In the genomic region with DNA sequence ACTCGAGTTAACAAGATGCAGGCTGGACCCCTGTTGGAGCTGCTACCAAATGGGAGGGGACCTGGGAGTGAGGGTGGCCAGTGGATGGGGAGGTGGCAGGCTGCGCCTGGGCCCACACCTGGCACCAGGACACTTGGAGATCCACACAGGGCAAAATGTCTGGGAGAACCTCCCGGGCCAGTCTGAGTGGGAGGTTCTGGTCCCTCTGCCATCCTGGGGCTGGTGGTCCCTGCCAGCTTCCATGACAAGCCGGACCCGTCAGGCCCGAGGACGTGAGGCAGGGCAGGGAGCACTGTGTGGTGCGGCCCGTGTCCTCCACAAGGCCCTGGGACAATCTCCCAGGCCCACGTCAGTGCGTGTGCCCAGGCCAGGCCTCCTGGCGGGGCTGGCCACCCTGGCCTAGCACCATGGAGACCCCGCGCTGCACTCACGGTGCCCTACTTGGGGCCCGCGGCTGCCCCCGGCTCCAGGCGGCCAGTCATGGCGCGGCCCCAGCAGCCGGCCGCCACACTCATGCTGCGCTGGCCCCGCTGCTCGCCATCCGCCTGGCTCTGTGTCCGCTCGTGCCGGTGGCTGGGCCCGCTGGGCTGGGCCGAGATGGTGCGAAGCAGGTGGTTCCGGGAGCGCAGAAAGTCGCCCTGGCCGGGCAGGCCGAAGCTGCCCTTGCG, we compare ENCODE assay signal across 21 cellular contexts. TPM values are rescaled to one million over a fixed set of nuclear protein-coding genes. Genes with fewer than 3 reads are reported as not detected.
A peak's percentile ranks its signal among the peaks of the same experiment; 100 is the strongest.
DNase-seq lines count a peak whose midpoint lies in the region; ATAC-seq and TF ChIP-seq lines count a peak whose summit lies in the region.
"Had no signal": no experiment of that assay in that cellular context is flagged by ENCODE, and none has a peak within 500 bp of the region (broad histone marks: within the 10 kb centered on the region; RNA-seq: fewer than 3 reads in every experiment).

No MANE protein-coding gene starts in this region.

- H3K79me2 ChIP-seq in parathyroid adenoma: peaks cover 2% of the 10 kb centered on the region

- H2BK120ac ChIP-seq in IMR-90 (ENCODE audit: low read depth, low read length): no peak overlapping the region

- H3K27me3 ChIP-seq in IMR-90 (ENCODE audit: control insufficient read depth, insufficient read depth, low read length) (no peaks in the 10 kb centered on the region), parathyroid adenoma (ENCODE audit: control insufficient read depth, insufficient read depth, low read length) (no peaks in the 10 kb centered on the region)

- no peak for TF ChIP-seq POLR2A in IMR-90 (IDR thresholded peaks at IDR 0.05; ENCODE audit: low read depth, low read length)

- peak overlapping the region; percentile 12 for H3K27ac Mint-ChIP-seq in glutamatergic neuron (ENCODE audit: unreplicated experiment)
- H3K27ac Mint-ChIP-seq: activated CD8-positive, alpha-beta T cell treated with anti-CD3 and anti-CD28 coated beads, Interleukin-2, amount 10 ng/mL, durations not matched to agents 7 days and 5 days; stimulated activated naive CD8-positive, alpha-beta T cell treated with anti-CD3 and anti-CD28 coated beads, Interleukin-15, Interleukin-2, amounts not matched to agents 100 ng/mL and 50 ng/mL, for 24 hours had no signal

- H3K27me3 Mint-ChIP-seq in glutamatergic neuron (ENCODE audit: unreplicated experiment): peaks cover 3% of the 10 kb centered on the region
- H3K27me3 Mint-ChIP-seq: activated naive CD8-positive, alpha-beta T cell treated with anti-CD3 and anti-CD28 coated beads, Interleukin-2, amount 10 ng/mL, durations not matched to agents 7 days and 5 days; CD4-positive, alpha-beta memory T cell; stimulated activated naive CD8-positive, alpha-beta T cell treated with anti-CD3 and anti-CD28 coated beads, Interleukin-15, Interleukin-2, amounts not matched to agents 100 ng/mL and 50 ng/mL, for 24 hours had no signal

- 0 out of 2 replicates have a peak overlapping the region, but pooled peaks have one; percentile 15 for H2AK5ac ChIP-seq in IMR-90 (ENCODE audit: low read depth, low read length)

- CTCF ChIA-PET in IMR-90 (lab: Yijun Ruan, JAX): no interaction called here

- H3K14ac ChIP-seq in IMR-90 (replicated peaks; ENCODE audit: low read depth, low read length): no peak overlapping the region

- H3K4me1 Mint-ChIP-seq in glutamatergic neuron (ENCODE audit: low read depth, unreplicated experiment): peaks cover 7% of the 10 kb centered on the region

- H3K4ac ChIP-seq in IMR-90 (ENCODE audit: low read depth, low read length): no peak overlapping the region

- peaks cover 4 to 34% of the 10 kb centered on the region in 2 experiments; a peak in 3 of 4 replicates for H3K79me1 ChIP-seq in IMR-90 (ENCODE audit: low read depth in 1 of 2, low read length in 2 of 2)

- peaks cover 6% of the 10 kb centered on the region for H3K9me3 Mint-ChIP-seq in glutamatergic neuron (ENCODE audit: unreplicated experiment)
- H3K9me3 Mint-ChIP-seq: activated naive CD8-positive, alpha-beta T cell treated with anti-CD3 and anti-CD28 coated beads, Interleukin-2, amount 10 ng/mL, durations not matched to agents 7 days and 5 days; stimulated activated naive CD8-positive, alpha-beta T cell treated with anti-CD3 and anti-CD28 coated beads, Interleukin-15, Interleukin-2, amounts not matched to agents 100 ng/mL and 50 ng/mL, for 24 hours had no signal

- peak overlapping the region; percentile 88; the same call in 1 of the 2 replicates for H3K27ac ChIP-seq in 22Rv1
- H3K27ac ChIP-seq in IMR-90 (ENCODE audit: insufficient read depth, low read length): no peak overlapping the region
- peak overlapping the region; percentile 81 for H3K27ac ChIP-seq in parathyroid adenoma

- no peak overlapping the region for H4K5ac ChIP-seq in IMR-90 (ENCODE audit: low read depth, low read length)

- H3K4me2 ChIP-seq in IMR-90 (ENCODE audit: low read depth, low read length) (no peak overlapping the region), parathyroid adenoma (ENCODE audit: low read length) (no peak overlapping the region)

- WGBS in IMR-90 (ENCODE audit: extremely low coverage in 2 of 2, insufficient read length in 1 of 2), 2 experiments: 94% methylated on average over 24 of the region's 39 CpGs; no CpG with 5 or more reads in 1 of the 2 experiments

- ATAC-seq in IMR-90 (ENCODE audit: low read depth) (no peak), GM18520 (IDR thresholded peaks at IDR 0.05; ENCODE audit: unreplicated experiment) (no peak), GM18858 (IDR thresholded peaks at IDR 0.05; ENCODE audit: unreplicated experiment) (no peak)
- ATAC-seq: activated CD8-positive, alpha-beta T cell treated with anti-CD3 and anti-CD28 coated beads, Interleukin-2, amount 10 ng/mL, durations not matched to agents 7 days and 5 days; esophagus mucosa had no signal

- TF ChIP-seq RAD21 in IMR-90 (IDR thresholded peaks at IDR 0.05; ENCODE audit: low read length): no peak

- no peaks in the 10 kb centered on the region for H3K9me3 ChIP-seq in IMR-90 (ENCODE audit: control insufficient read depth, insufficient read depth, low read length)
- H3K9me3 ChIP-seq in parathyroid adenoma (ENCODE audit: control insufficient read depth, low read length): no peaks in the 10 kb centered on the region

- H3K36me3 Mint-ChIP-seq in glutamatergic neuron (ENCODE audit: unreplicated experiment): no peaks in the 10 kb centered on the region

- in situ Hi-C loops in IMR-90 (cut with MboI; ENCODE audit: low sequenced_read_pairs): loop anchor here (10.0 kb wide), 1 partner anchor 159 kb away; no protein-coding TSS in a partner anchor

- H4K91ac ChIP-seq in IMR-90 (ENCODE audit: insufficient read depth, low read depth, low read length): no peak overlapping the region

- no peak overlapping the region for H3K4me3 Mint-ChIP-seq in glutamatergic neuron (ENCODE audit: unreplicated experiment)
- H3K4me3 Mint-ChIP-seq: activated CD8-positive, alpha-beta T cell treated with anti-CD3 and anti-CD28 coated beads, Interleukin-2, amount 10 ng/mL, durations not matched to agents 7 days and 5 days; activated naive CD8-positive, alpha-beta T cell treated with anti-CD3 and anti-CD28 coated beads, Interleukin-2, amount 10 ng/mL, durations not matched to agents 7 days and 5 days; CD4-positive, alpha-beta memory T cell; stimulated activated naive CD8-positive, alpha-beta T cell treated with anti-CD3 and anti-CD28 coated beads, Interleukin-15, Interleukin-2, amounts not matched to agents 100 ng/mL and 50 ng/mL, for 24 hours had no signal

- H2BK5ac ChIP-seq in IMR-90 (ENCODE audit: low read depth, low read length, poor library complexity, severe bottlenecking): no peak overlapping the region

- BruUV-seq in IMR-90 (replicated peaks; lab: Mats Ljungman, UMichigan): no TSS peak

- POLR2A ChIA-PET in IMR-90 (lab: Charles Lee; ENCODE audit: unreplicated experiment): no interaction called here

- peaks cover 15% of the 10 kb centered on the region for H4K20me1 ChIP-seq in IMR-90 (ENCODE audit: insufficient read depth, low read length)

- no peak overlapping the region for H2AFZ ChIP-seq in IMR-90 (replicated peaks; ENCODE audit: low read length, poor library complexity)
- H2AFZ ChIP-seq in parathyroid adenoma: peak overlapping the region; percentile 88

- H3K4me3 ChIP-seq in IMR-90 (ENCODE audit: insufficient read depth, low read depth, low read length) (no peak overlapping the region), parathyroid adenoma (ENCODE audit: low read depth, low read length) (no peak overlapping the region)
- H3K4me3 ChIP-seq: lung had no signal

- H3K9ac ChIP-seq in IMR-90 (ENCODE audit: low read depth, low read length): no peak overlapping the region
- no peak overlapping the region for H3K9ac ChIP-seq in parathyroid adenoma

- TF ChIP-seq CTCF in 22Rv1 (IDR thresholded peaks at IDR 0.05) (no peak), IMR-90 (conservative IDR thresholded peaks at IDR 0.05; ENCODE audit: low read depth, low read length) (no peak), glutamatergic neuron (IDR thresholded peaks at IDR 0.05; ENCODE audit: partially characterized antibody, unreplicated experiment) (no peak), parathyroid adenoma (IDR thresholded peaks at IDR 0.05) (no peak)

- peak overlapping the region; percentile 5 for H2AK9ac ChIP-seq in IMR-90 (replicated peaks; ENCODE audit: low read depth, low read length, poor library complexity)

- no peak overlapping the region for H2BK15ac ChIP-seq in IMR-90 (ENCODE audit: low read depth, low read length)

- peaks cover 20% of the 10 kb centered on the region for H3K4me1 ChIP-seq in IMR-90 (ENCODE audit: control insufficient read depth, insufficient read depth, low read length)
- peaks cover 28% of the 10 kb centered on the region for H3K4me1 ChIP-seq in parathyroid adenoma

- no peak overlapping the region for H4K8ac ChIP-seq in IMR-90 (ENCODE audit: low read depth in 2 of 2, low read length in 2 of 2)

- H3K36me3 ChIP-seq in IMR-90 (ENCODE audit: control insufficient read depth, insufficient read depth, low read length): peaks cover 48% of the 10 kb centered on the region
- no peaks in the 10 kb centered on the region for H3K36me3 ChIP-seq in parathyroid adenoma (ENCODE audit: control insufficient read depth, insufficient read depth, low read length)

- intact Hi-C loops in IMR-90 (cut with micrococcal nuclease): no loop called here

- no peak overlapping the region for H3K23ac ChIP-seq in IMR-90 (ENCODE audit: low read depth, low read length)

- DNase-seq in IMR-90: no peak
- no peak for DNase-seq in glutamatergic neuron
- DNase-seq in GF-D8 (lab: John Stamatoyannopoulos, UW): no peak
- no peak for DNase-seq in stimulated activated naive CD4-positive, alpha-beta T cell treated with Interleukin-2 at 50 U/mL for 16 hours (lab: John Stamatoyannopoulos, UW)
- DNase-seq: activated CD8-positive, alpha-beta T cell treated with anti-CD3 and anti-CD28 coated beads, Interleukin-2, amount 10 ng/mL, durations not matched to agents 7 days and 5 days; activated naive CD8-positive, alpha-beta T cell treated with anti-CD3 and anti-CD28 coated beads, Interleukin-2, amount 10 ng/mL, durations not matched to agents 7 days and 5 days; CD4-positive, alpha-beta memory T cell; DMS53; Karpas-422; NCI-H1092 treated with DMSO at 0.1 percent for 48 hours; NCI-H2107; NCI-H510A; stimulated activated CD4-positive, alpha-beta T cell treated with anti-CD3 and anti-CD28 coated beads, Interleukin-2, amount 100 ng/mL, for 24 hours; T1000 had no signal

- no peak overlapping the region for H3K56ac ChIP-seq in IMR-90 (ENCODE audit: extremely low read depth, insufficient read depth, low read length)

- dilution Hi-C loops in IMR-90 (cut with HindIII; ENCODE audit: low sequenced_read_pairs, unreplicated experiment): loop anchor here (25.0 kb wide), 1 partner anchor 252 kb away; the partner anchor contains the start of genes MPHOSPH9 and MTRFR

- H2BK20ac ChIP-seq in IMR-90 (ENCODE audit: low read depth, low read length): no peak overlapping the region

- H3K9me1 ChIP-seq in IMR-90 (ENCODE audit: insufficient read depth, low read length): peaks cover 15% of the 10 kb centered on the region; the same call in 1 of the 2 replicates

- H3K18ac ChIP-seq in IMR-90 (ENCODE audit: low read depth, low read length): no peak overlapping the region

RNA-seq across cellular contexts. Expression of gene ARL6IP4, which starts 5.2 kb away (rescaled TPM):
- total RNA-seq in IMR-90 (2012; rRNA removed): 161 and 205 TPM in 2 replicates
- polyA plus RNA-seq in IMR-90 (2012; rRNA removed): 254 and 258 TPM in 2 replicates
- 195 and 234 TPM in 2 replicates for polyA plus RNA-seq in IMR-90 (2012; cell fraction: cytosol; rRNA removed)
- 276 and 281 TPM in 2 replicates for polyA plus RNA-seq in IMR-90 (2012; cell fraction: nucleus; rRNA removed; ENCODE audit: low replicate concordance)
- total RNA-seq in glutamatergic neuron (ENCODE audit: unreplicated experiment): 122 TPM

RNA-seq across cellular contexts. Expression of gene OGFOD2, which starts 10.7 kb away (rescaled TPM):
- total RNA-seq in IMR-90 (2012; rRNA removed): 4.3 and 4.7 TPM in 2 replicates
- 18.2 and 19.0 TPM in 2 replicates for polyA plus RNA-seq in IMR-90 (2012; rRNA removed)
- polyA plus RNA-seq in IMR-90 (2012; cell fraction: cytosol; rRNA removed): 7.7 and 16.7 TPM in 2 replicates
- 31.5 and 87.3 TPM in 2 replicates for polyA plus RNA-seq in IMR-90 (2012; cell fraction: nucleus; rRNA removed; ENCODE audit: low replicate concordance)
- 15.3 TPM for total RNA-seq in glutamatergic neuron (ENCODE audit: unreplicated experiment)

RNA-seq across cellular contexts. Expression of gene ABCB9, which starts 19.5 kb away (rescaled TPM):
- total RNA-seq in IMR-90 (2012; rRNA removed) (5.6 and 7.2 TPM in 2 replicates), glutamatergic neuron (ENCODE audit: unreplicated experiment) (8.8 TPM)
- polyA plus RNA-seq in IMR-90 (2012; rRNA removed): 7.8 and 8.3 TPM in 2 replicates
- 6.6 and 7.8 TPM in 2 replicates for polyA plus RNA-seq in IMR-90 (2012; cell fraction: cytosol; rRNA removed)
- 14.2 and 28.2 TPM in 2 replicates for polyA plus RNA-seq in IMR-90 (2012; cell fraction: nucleus; rRNA removed; ENCODE audit: low replicate concordance)
